Comparison of ENCODE assay signal across 24 cellular contexts in genomic region chr11:19880088-19880345, GRCh38.
"Had no signal": no experiment of that assay in that cellular context is flagged by ENCODE, and none has a peak within 500 bp of the region (broad histone marks: within the 10 kb centered on the region; RNA-seq: fewer than 3 reads in every experiment).

No MANE protein-coding gene starts in this region.

- H3K27ac Mint-ChIP-seq: activated B cell treated with CpG ODN at 0.5 μM for 24 hours; activated CD4-positive, alpha-beta T cell treated with anti-CD3 and anti-CD28 coated beads, Interleukin-2, amount 10 ng/mL, durations not matched to agents 24 days and 14 days; activated CD8-positive, alpha-beta memory T cell treated with anti-CD3 and anti-CD28 coated beads, Interleukin-2, amount 10 ng/mL, durations not matched to agents 7 days and 5 days; activated naive CD4-positive, alpha-beta T cell treated with anti-CD3 and anti-CD28 coated beads, Interleukin-2, amount 50 U/mL, for 24 hours; activated naive CD8-positive, alpha-beta T cell treated with anti-CD3 and anti-CD28 coated beads, Interleukin-2, amount 50 U/mL, for 24 hours; activated T-cell treated with anti-CD3 and anti-CD28 coated beads, Interleukin-2, amount 50 U/mL, for 24 hours; activated T-helper 1 cell treated with anti-CD3 and anti-CD28 coated beads, Interleukin-12 subunit alpha, Interleukin-12 subunit beta, Interleukin-2, Interleukin-4 antibody, amounts not matched to agents 30 ng/mL and 10 ng/mL and 1 ng/mL, durations not matched to agents 14 hours and 24 hours and 36 hours; T-helper 17 cell had no signal

- H3K9me3 Mint-ChIP-seq: activated B cell treated with CpG ODN at 0.5 μM for 24 hours; activated CD4-positive, alpha-beta T cell treated with anti-CD3 and anti-CD28 coated beads, Interleukin-2, amount 10 ng/mL, durations not matched to agents 24 days and 14 days; activated naive CD8-positive, alpha-beta T cell treated with anti-CD3 and anti-CD28 coated beads, Interleukin-2, amount 50 U/mL, for 24 hours; activated T-cell treated with anti-CD3 and anti-CD28 coated beads, Interleukin-2, amount 50 U/mL, for 24 hours; activated T-helper 1 cell treated with anti-CD3 and anti-CD28 coated beads, Interleukin-12 subunit alpha, Interleukin-12 subunit beta, Interleukin-2, Interleukin-4 antibody, amounts not matched to agents 30 ng/mL and 10 ng/mL and 1 ng/mL, durations not matched to agents 14 hours and 24 hours and 36 hours; central memory CD8-positive, alpha-beta T cell; IgD-negative memory B cell had no signal

- H3K4me3 Mint-ChIP-seq: activated B cell treated with CpG ODN at 0.5 μM for 24 hours; activated CD4-positive, alpha-beta T cell treated with anti-CD3 and anti-CD28 coated beads, Interleukin-2, amount 10 ng/mL, durations not matched to agents 24 days and 14 days; activated CD8-positive, alpha-beta memory T cell treated with anti-CD3 and anti-CD28 coated beads, Interleukin-2, amount 10 ng/mL, durations not matched to agents 7 days and 5 days; activated naive CD4-positive, alpha-beta T cell treated with anti-CD3 and anti-CD28 coated beads, Interleukin-2, amount 50 U/mL, for 24 hours; activated naive CD8-positive, alpha-beta T cell treated with anti-CD3 and anti-CD28 coated beads, Interleukin-2, amount 50 U/mL, for 24 hours; activated T-cell treated with anti-CD3 and anti-CD28 coated beads, Interleukin-2, amount 50 U/mL, for 24 hours; activated T-helper 1 cell treated with anti-CD3 and anti-CD28 coated beads, Interleukin-12 subunit alpha, Interleukin-12 subunit beta, Interleukin-2, Interleukin-4 antibody, amounts not matched to agents 30 ng/mL and 10 ng/mL and 1 ng/mL, durations not matched to agents 14 hours and 24 hours and 36 hours; central memory CD8-positive, alpha-beta T cell; T-helper 17 cell had no signal

- H3K4me1 Mint-ChIP-seq: activated B cell treated with CpG ODN at 0.5 μM for 24 hours; activated CD4-positive, alpha-beta T cell treated with anti-CD3 and anti-CD28 coated beads, Interleukin-2, amount 10 ng/mL, durations not matched to agents 24 days and 14 days; activated CD8-positive, alpha-beta memory T cell treated with anti-CD3 and anti-CD28 coated beads, Interleukin-2, amount 10 ng/mL, durations not matched to agents 7 days and 5 days; activated naive CD4-positive, alpha-beta T cell treated with anti-CD3 and anti-CD28 coated beads, Interleukin-2, amount 50 U/mL, for 24 hours; activated naive CD8-positive, alpha-beta T cell treated with anti-CD3 and anti-CD28 coated beads, Interleukin-2, amount 50 U/mL, for 24 hours; central memory CD8-positive, alpha-beta T cell; T-helper 17 cell had no signal

- DNase-seq: activated B cell treated with CpG ODN at 0.5 μM for 24 hours; activated CD4-positive, alpha-beta T cell treated with anti-CD3 and anti-CD28 coated beads for 1 hour; activated CD4-positive, alpha-beta T cell treated with anti-CD3 and anti-CD28 coated beads, Interleukin-2, amount 10 ng/mL, durations not matched to agents 24 days and 14 days; activated CD4-positive, alpha-beta T cell treated with anti-CD3 and anti-CD28 coated beads, Interleukin-2, amount 50 U/mL, for 48 hours; activated CD8-positive, alpha-beta memory T cell treated with anti-CD3 and anti-CD28 coated beads, Interleukin-2, amount 10 ng/mL, durations not matched to agents 7 days and 5 days; activated effector memory CD4-positive, alpha-beta T cell treated with Interleukin-2 at 50 U/mL for 16 hours; activated naive CD4-positive, alpha-beta T cell; activated naive CD8-positive, alpha-beta T cell treated with anti-CD3 and anti-CD28 coated beads, Interleukin-2, amount 50 U/mL, for 24 hours; activated T-cell treated with anti-CD3 and anti-CD28 coated beads, Interleukin-2, amount 50 U/mL, for 24 hours; amniotic stem cell; body of pancreas; KG1; NCI-H1436; NCI-H1694 treated with DMSO at 0.1 percent for 48 hours; NCI-H2029 treated with DMSO at 0.1 percent for 48 hours; NCI-H524; NCI-H748 treated with DMSO at 0.1 percent for 48 hours; SIG-M5; T-helper 17 cell; T-helper 9 cell had no signal

- H3K36me3 Mint-ChIP-seq: activated CD8-positive, alpha-beta memory T cell treated with anti-CD3 and anti-CD28 coated beads, Interleukin-2, amount 10 ng/mL, durations not matched to agents 7 days and 5 days; activated naive CD4-positive, alpha-beta T cell treated with anti-CD3 and anti-CD28 coated beads, Interleukin-2, amount 50 U/mL, for 24 hours had no signal

- H3K27me3 Mint-ChIP-seq: activated B cell treated with CpG ODN at 0.5 μM for 24 hours; activated CD4-positive, alpha-beta T cell treated with anti-CD3 and anti-CD28 coated beads, Interleukin-2, amount 10 ng/mL, durations not matched to agents 24 days and 14 days; activated T-cell treated with anti-CD3 and anti-CD28 coated beads, Interleukin-2, amount 50 U/mL, for 24 hours; central memory CD8-positive, alpha-beta T cell; IgD-negative memory B cell; T-helper 17 cell had no signal
